In genomic region chr1:14095001-14095400, GRCh38 we compare ENCODE assay signal across 10 cellular contexts.
A peak's percentile ranks its signal among the peaks of the same experiment; 100 is the strongest.
DNase-seq lines count a peak whose midpoint lies in the region; ATAC-seq and TF ChIP-seq lines count a peak whose summit lies in the region.
"Had no signal": no experiment of that assay in that cellular context is flagged by ENCODE, and none has a peak within 500 bp of the region (broad histone marks: within the 10 kb centered on the region; RNA-seq: fewer than 3 reads in every experiment).

No MANE protein-coding gene starts in this region.

- H3K36me3 ChIP-seq in testis (ENCODE audit: low read depth, missing control alignments) (no peaks in the 10 kb centered on the region), aorta (ENCODE audit: control insufficient read depth in 1 of 2, insufficient read depth in 2 of 2, low read length in 1 of 2) (no peaks in the 10 kb centered on the region)
- H3K36me3 ChIP-seq: suprapubic skin had no signal

- H3K9me3 ChIP-seq in testis (no peaks in the 10 kb centered on the region), aorta (ENCODE audit: control insufficient read depth, low read length) (peaks cover 2% of the 10 kb centered on the region)
- no peaks in the 10 kb centered on the region for H3K9me3 ChIP-seq in CD4-positive, alpha-beta T cell (ENCODE audit: control insufficient read depth, low read length)

- H3K4me3 ChIP-seq in epithelial cell of esophagus (ENCODE audit: low read length) (no peak overlapping the region), testis (no peak overlapping the region), aorta (ENCODE audit: low read length in 2 of 2) (no peak overlapping the region)
- H3K4me3 ChIP-seq: suprapubic skin had no signal

- 67 to 75% methylated on average over 3 of the region's 3 CpGs for WGBS in testis, 2 donors
- 37 to 39% methylated on average over 3 of the region's 3 CpGs for WGBS in aorta, 2 donors

- DNase-seq in SKM-1 treated with dmso at 0.1 percent for 144 hours (lab: John Stamatoyannopoulos, UW; ENCODE audit: unreplicated experiment) (peak; percentile 26), SKM-1 (lab: John Stamatoyannopoulos, UW; ENCODE audit: unreplicated experiment) (no peak), NCI-H510A treated with DMSO at 0.1 percent for 48 hours (lab: John Stamatoyannopoulos, UW) (peak; percentile 87), epithelial cell of esophagus (ENCODE audit: low read depth) (peak; percentile 41), testis (no peak), COLO668 (lab: John Stamatoyannopoulos, UW; ENCODE audit: unreplicated experiment) (no peak), aorta (no peak)
- DNase-seq in CD4-positive, alpha-beta T cell, result no peak
- DNase-seq: CD8-positive, alpha-beta T cell had no signal

- no peak for TF ChIP-seq POLR2A in testis (IDR thresholded peaks at IDR 0.05)

- CTCF ChIA-PET in CD4-positive, alpha-beta T cell (lab: Charles Lee), result no interaction called here

- POLR2A ChIA-PET in CD4-positive, alpha-beta T cell (lab: Charles Lee), result no interaction called here

- H3K27ac ChIP-seq in testis (no peak overlapping the region), aorta (ENCODE audit: low read depth in 1 of 2, low read length in 2 of 2) (no peak overlapping the region)
- no peak overlapping the region for H3K27ac ChIP-seq in CD4-positive, alpha-beta T cell (ENCODE audit: low read depth, low read length)
- H3K27ac ChIP-seq: suprapubic skin had no signal

- H3K27ac Mint-ChIP-seq in CD4-positive, alpha-beta T cell, result no peak overlapping the region
- H3K27ac Mint-ChIP-seq: CD8-positive, alpha-beta T cell had no signal

- H3K4me1 Mint-ChIP-seq in CD4-positive, alpha-beta T cell (ENCODE audit: low read depth), result no peaks in the 10 kb centered on the region

- no peak for ATAC-seq in CD4-positive, alpha-beta T cell (ENCODE audit: poor library complexity)
- no peak for ATAC-seq in aorta (ENCODE audit: low FRiP score)
- ATAC-seq: CD8-positive, alpha-beta T cell had no signal

- TF ChIP-seq CTCF in epithelial cell of esophagus (IDR thresholded peaks at IDR 0.05; ENCODE audit: insufficient read depth, low read depth, low read length, missing control alignments) (peak; percentile 55), testis (IDR thresholded peaks at IDR 0.05) (peak in 2 of 3 experiments; percentile 23 to 33)
- TF ChIP-seq CTCF in CD4-positive, alpha-beta T cell (IDR thresholded peaks at IDR 0.05), result no peak

- H3K27me3 ChIP-seq in testis (no peaks in the 10 kb centered on the region), aorta (ENCODE audit: control insufficient read depth in 1 of 2, insufficient read depth in 2 of 2, low read length in 1 of 2) (peaks cover 0 to 2% of the 10 kb centered on the region in 2 donors)
- H3K27me3 ChIP-seq in CD4-positive, alpha-beta T cell (ENCODE audit: control insufficient read depth, insufficient read depth, low read length), result no peaks in the 10 kb centered on the region
- H3K27me3 ChIP-seq: suprapubic skin had no signal

- intact Hi-C loops in testis (cut with DNase I; ENCODE audit: low total_unique reads), result no loop called here
- intact Hi-C loops in CD4-positive, alpha-beta T cell (cut with DNase I, micrococcal nuclease), result no loop called here
- intact Hi-C loops in aorta (cut with DNase I), result loop anchor here in 1 of 2 donors (10.0 kb wide), 1 partner anchor 640 kb away; no protein-coding TSS in a partner anchor

- peaks cover 31% of the 10 kb centered on the region for H3K27me3 Mint-ChIP-seq in CD4-positive, alpha-beta T cell

- no peaks in the 10 kb centered on the region for H3K4me1 ChIP-seq in testis
- no peaks in the 10 kb centered on the region for H3K4me1 ChIP-seq in aorta (ENCODE audit: control insufficient read depth in 1 of 2, insufficient read depth in 2 of 2, low read length in 2 of 2)
- H3K4me1 ChIP-seq: suprapubic skin had no signal

- H3K36me3 Mint-ChIP-seq in CD4-positive, alpha-beta T cell (ENCODE audit: low read depth), result no peaks in the 10 kb centered on the region
- H3K36me3 Mint-ChIP-seq: CD8-positive, alpha-beta T cell had no signal

- no peak overlapping the region for H3K4me3 Mint-ChIP-seq in CD4-positive, alpha-beta T cell
- H3K4me3 Mint-ChIP-seq: CD8-positive, alpha-beta T cell had no signal

- H3K9me3 Mint-ChIP-seq in CD4-positive, alpha-beta T cell, result peaks cover 8% of the 10 kb centered on the region

Comparison
In these comparisons a context has a peak if more than half of its experiments do, and no peak if none do; other contexts are left out.
1. DNase-seq: peak in SKM-1 treated with dmso at 0.1 percent for 144 hours (single experiment), NCI-H510A treated with DMSO at 0.1 percent for 48 hours (single experiment) and epithelial cell of esophagus (single experiment); none in SKM-1 (single experiment), testis (single experiment), COLO668 (single experiment), CD4-positive, alpha-beta T cell (0 of 10) and aorta (0 of 2).